In the genomic region with DNA sequence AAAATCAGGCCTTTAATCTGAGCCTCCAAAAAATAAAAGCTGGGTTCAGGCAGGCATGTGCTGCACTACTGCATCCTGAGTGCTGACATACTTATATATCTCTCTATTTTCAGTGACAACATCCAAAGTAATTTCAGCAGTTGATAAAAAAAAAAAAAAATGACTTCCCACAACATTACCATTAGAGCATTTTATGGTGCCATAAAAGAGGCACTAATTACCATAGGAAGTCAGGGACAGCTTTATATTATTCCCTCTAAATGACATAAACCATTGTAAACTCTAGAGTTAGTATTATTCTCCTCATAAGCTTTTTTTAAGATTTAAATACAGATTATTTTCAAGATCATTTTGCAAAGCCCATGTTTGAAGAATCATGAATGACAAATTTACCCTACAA, we compare ENCODE assay signal across 28 cellular contexts.
"Had no signal": no experiment of that assay in that cellular context is flagged by ENCODE, and none has a peak within 500 bp of the region (broad histone marks: within the 10 kb centered on the region; RNA-seq: fewer than 3 reads in every experiment).

No MANE protein-coding gene starts in this region.

- H3K27me3 ChIP-seq: neural progenitor cell, pancreas, right lobe of liver, sigmoid colon, spleen, suprapubic skin, testis, tibial artery, transverse colon, upper lobe of right lung, uterus had no signal

- H3K4me2 ChIP-seq: neural progenitor cell, smooth muscle cell had no signal

- H3K36me3 ChIP-seq: neural progenitor cell, pancreas, right lobe of liver, sigmoid colon, spleen, suprapubic skin, tibial artery, transverse colon, upper lobe of right lung, uterus had no signal

- H3K9ac ChIP-seq: neural progenitor cell had no signal

- H3K4me3 ChIP-seq: neural progenitor cell, pancreas, psoas muscle, right lobe of liver, sigmoid colon, smooth muscle cell, spleen, suprapubic skin, testis, tibial artery, transverse colon, upper lobe of right lung, uterus had no signal

- H3K9me3 ChIP-seq: pancreas, psoas muscle, right lobe of liver, sigmoid colon, spleen, suprapubic skin, testis, tibial artery, transverse colon, upper lobe of right lung, uterus had no signal

- FAIRE-seq: pancreas had no signal

- H3K4me1 ChIP-seq: neural progenitor cell, pancreas, psoas muscle, sigmoid colon, spleen, suprapubic skin, testis, tibial artery, upper lobe of right lung, uterus had no signal

- H3K27ac ChIP-seq: neural progenitor cell, pancreas, psoas muscle, right lobe of liver, sigmoid colon, spleen, suprapubic skin, testis, tibial artery, transverse colon, upper lobe of right lung, uterus had no signal

- ATAC-seq: naive thymus-derived CD8-positive, alpha-beta T cell; natural killer cell treated with Interleukin-12 subunit alpha and Interleukin-12 subunit beta and Interleukin-15 and Interleukin-18, amount 100 ng/mL, for 72 hours; pancreas; psoas muscle; right cardiac atrium; right lobe of liver; stimulated activated memory B cell treated with anti-CD40 and anti-IgM and Interleukin-4, amounts not matched to agents 10 μg/mL and 1 μg/mL and 100 μg/mL, for 72 hours; stimulated activated naive CD8-positive, alpha-beta T cell treated with anti-CD3 and anti-CD28 coated beads, Interleukin-15, amount 100 ng/mL, for 72 hours; stimulated activated naive CD8-positive, alpha-beta T cell treated with anti-CD3 and anti-CD28 coated beads, Interleukin-15, Interleukin-2, amounts not matched to agents 100 U/mL and 50 U/mL, for 24 hours; upper lobe of right lung had no signal

- DNase-seq: naive B cell; naive thymus-derived CD8-positive, alpha-beta T cell; occipital lobe; pancreas; psoas muscle; right cardiac atrium; right lobe of liver; sigmoid colon; spleen; stimulated activated CD4-positive, alpha-beta T cell treated with anti-CD3 and anti-CD28 coated beads, Interleukin-12 subunit alpha, Interleukin-12 subunit beta, amount 100 ng/mL, for 4 hours; stimulated activated CD4-positive, alpha-beta T cell treated with anti-CD3 and anti-CD28 coated beads, Interleukin-1b, Interleukin-23, amount 100 ng/mL, for 48 hours; stimulated activated CD4-positive, alpha-beta T cell treated with anti-CD3 and anti-CD28 coated beads, Interleukin-4, amount 100 ng/mL, for 1 hour; stimulated activated CD4-positive, alpha-beta T cell treated with anti-CD3 and anti-CD28 coated beads, Interleukin-4, amount 100 ng/mL, for 4 hours; stimulated activated CD8-positive, alpha-beta memory T cell treated with anti-CD3 and anti-CD28 coated beads, Interleukin-4, amount 100 ng/mL, for 48 hours; stimulated activated naive CD4-positive, alpha-beta T cell; stimulated activated naive CD8-positive, alpha-beta T cell treated with anti-CD3 and anti-CD28 coated beads, Interleukin-15, amount 100 ng/mL, for 72 hours; stimulated activated naive CD8-positive, alpha-beta T cell treated with anti-CD3 and anti-CD28 coated beads, Interleukin-15, Interleukin-2, amounts not matched to agents 100 U/mL and 50 U/mL, for 24 hours; substantia nigra; testis; tibial artery; transverse colon; upper lobe of right lung; uterus had no signal

- H2AFZ ChIP-seq: neural progenitor cell had no signal
